In the genomic region with DNA sequence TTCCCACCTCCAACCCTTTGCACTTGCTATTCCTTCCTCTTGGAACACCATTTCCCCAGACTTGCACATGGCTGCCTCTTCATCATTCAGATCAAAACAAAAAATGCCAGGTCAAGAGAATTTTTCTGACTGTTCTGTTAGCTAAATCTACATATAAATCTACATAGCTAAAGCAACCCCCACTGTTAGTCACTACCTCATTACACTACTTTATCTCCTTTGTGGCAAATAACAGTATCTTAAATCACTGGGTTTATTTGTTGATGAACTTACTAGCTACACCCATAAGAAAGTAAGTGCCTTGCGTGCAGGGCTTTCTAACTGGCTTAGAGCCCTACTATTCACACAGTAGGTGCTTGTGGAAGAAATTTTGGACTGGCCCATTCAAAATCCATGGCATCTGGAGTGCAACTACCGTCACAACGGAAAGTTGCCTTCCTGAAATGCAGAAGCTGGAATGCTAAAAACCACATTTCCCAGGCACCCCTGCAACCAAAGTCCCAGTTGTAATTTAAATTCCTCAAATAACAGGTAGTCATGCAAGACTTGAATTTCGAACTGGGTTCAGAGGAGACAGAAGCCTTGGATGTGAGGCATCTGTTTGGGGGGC, we compare ENCODE assay signal across 23 cellular contexts.
DNase-seq lines count a peak whose midpoint lies in the region.
"Had no signal": no experiment of that assay in that cellular context is flagged by ENCODE, and none has a peak within 500 bp of the region (broad histone marks: within the 10 kb centered on the region; RNA-seq: fewer than 3 reads in every experiment).

No MANE protein-coding gene starts in this region.

- no peaks in the 10 kb centered on the region for H3K27me3 Mint-ChIP-seq in activated T-cell treated with anti-CD3 and anti-CD28 coated beads, Interleukin-2, amount 50 U/mL, for 24 hours
- H3K27me3 Mint-ChIP-seq in T-helper 2 cell treated with Interferon-gamma antibody and Interleukin-4, amounts not matched to agents 5 μg/mL and 100 μg/mL, for 36 hours (ENCODE audit: low read depth) = no peaks in the 10 kb centered on the region
- H3K27me3 Mint-ChIP-seq: activated naive CD4-positive, alpha-beta T cell treated with anti-CD3 and anti-CD28 coated beads, Interleukin-2, amount 50 U/mL, for 24 hours; IgD-negative memory B cell; memory B cell; progenitor cell of endocrine pancreas had no signal

- H3K4me1 Mint-ChIP-seq in activated T-cell treated with anti-CD3 and anti-CD28 coated beads, Interleukin-2, amount 50 U/mL, for 24 hours (ENCODE audit: low read depth) = peaks cover 33% of the 10 kb centered on the region
- peaks cover 25% of the 10 kb centered on the region for H3K4me1 Mint-ChIP-seq in T-helper 2 cell treated with Interferon-gamma antibody and Interleukin-4, amounts not matched to agents 5 μg/mL and 100 μg/mL, for 36 hours (ENCODE audit: low read depth)

- H3K36me3 Mint-ChIP-seq in activated T-cell treated with anti-CD3 and anti-CD28 coated beads, Interleukin-2, amount 50 U/mL, for 24 hours (ENCODE audit: low read depth) = no peaks in the 10 kb centered on the region
- peaks cover 4% of the 10 kb centered on the region for H3K36me3 Mint-ChIP-seq in T-helper 2 cell treated with Interferon-gamma antibody and Interleukin-4, amounts not matched to agents 5 μg/mL and 100 μg/mL, for 36 hours (ENCODE audit: low read depth)
- H3K36me3 Mint-ChIP-seq: activated naive CD4-positive, alpha-beta T cell treated with anti-CD3 and anti-CD28 coated beads, Interleukin-2, amount 50 U/mL, for 24 hours; IgD-negative memory B cell; memory B cell had no signal

- H3K27ac Mint-ChIP-seq in activated T-cell treated with anti-CD3 and anti-CD28 coated beads, Interleukin-2, amount 50 U/mL, for 24 hours = no peak overlapping the region
- no peak overlapping the region for H3K27ac Mint-ChIP-seq in T-helper 2 cell treated with Interferon-gamma antibody and Interleukin-4, amounts not matched to agents 5 μg/mL and 100 μg/mL, for 36 hours
- H3K27ac Mint-ChIP-seq: activated naive CD4-positive, alpha-beta T cell treated with anti-CD3 and anti-CD28 coated beads, Interleukin-2, amount 50 U/mL, for 24 hours; IgD-negative memory B cell; memory B cell; progenitor cell of endocrine pancreas had no signal

- peak; percentile 17 for DNase-seq in activated T-cell treated with anti-CD3 and anti-CD28 coated beads, Interleukin-2, amount 50 U/mL, for 24 hours
- no peak for DNase-seq in activated T-cell treated with anti-CD3 and anti-CD28 coated beads, Interleukin-2, amount 50 U/mL, for 1 hour
- peak; percentile 42 for DNase-seq in activated CD8-positive, alpha-beta memory T cell treated with anti-CD3 and anti-CD28 coated beads, Interleukin-2, amount 50 U/mL, for 48 hours
- peak; percentile 22 for DNase-seq in left kidney (ENCODE audit: low read depth, low spot score)
- no peak for DNase-seq in T-helper 2 cell treated with Interferon-gamma antibody and Interleukin-4, amounts not matched to agents 5 μg/mL and 100 μg/mL, for 36 hours (ENCODE audit: low spot score)
- no peak for DNase-seq in SKM-1 treated with dmso at 0.1 percent for 144 hours (lab: John Stamatoyannopoulos, UW; ENCODE audit: unreplicated experiment)
- DNase-seq in stimulated activated CD4-positive, alpha-beta T cell treated with anti-CD3 and anti-CD28 coated beads, Interleukin-4, amount 100 ng/mL, for 1 hour = no peak
- DNase-seq: BE2C; central memory CD4-positive, alpha-beta T cell; COR-L47; DMS53; dorsolateral prefrontal cortex; GDM1; hippocampal formation; NCI-H1105 treated with DMSO at 0.1 percent for 48 hours; NCI-H2081; NCI-H226; sigmoid colon; stomach had no signal

- no peaks in the 10 kb centered on the region for H3K9me3 Mint-ChIP-seq in activated T-cell treated with anti-CD3 and anti-CD28 coated beads, Interleukin-2, amount 50 U/mL, for 24 hours
- peaks cover 7% of the 10 kb centered on the region for H3K9me3 Mint-ChIP-seq in T-helper 2 cell treated with Interferon-gamma antibody and Interleukin-4, amounts not matched to agents 5 μg/mL and 100 μg/mL, for 36 hours

- no peak overlapping the region for H3K4me3 Mint-ChIP-seq in activated T-cell treated with anti-CD3 and anti-CD28 coated beads, Interleukin-2, amount 50 U/mL, for 24 hours
- no peak overlapping the region for H3K4me3 Mint-ChIP-seq in T-helper 2 cell treated with Interferon-gamma antibody and Interleukin-4, amounts not matched to agents 5 μg/mL and 100 μg/mL, for 36 hours
- H3K4me3 Mint-ChIP-seq: activated naive CD4-positive, alpha-beta T cell treated with anti-CD3 and anti-CD28 coated beads, Interleukin-2, amount 50 U/mL, for 24 hours; IgD-negative memory B cell; memory B cell had no signal

Comparison
In these comparisons a context has a peak if more than half of its experiments do, and no peak if none do; other contexts are left out.
1. DNase-seq: peak in activated T-cell treated with anti-CD3 and anti-CD28 coated beads, Interleukin-2, amount 50 U/mL, for 24 hours (single experiment), activated CD8-positive, alpha-beta memory T cell treated with anti-CD3 and anti-CD28 coated beads, Interleukin-2, amount 50 U/mL, for 48 hours (single experiment) and left kidney (single experiment); none in activated T-cell treated with anti-CD3 and anti-CD28 coated beads, Interleukin-2, amount 50 U/mL, for 1 hour (single experiment), T-helper 2 cell treated with Interferon-gamma antibody and Interleukin-4, amounts not matched to agents 5 μg/mL and 100 μg/mL, for 36 hours (single experiment), SKM-1 treated with dmso at 0.1 percent for 144 hours (single experiment) and stimulated activated CD4-positive, alpha-beta T cell treated with anti-CD3 and anti-CD28 coated beads, Interleukin-4, amount 100 ng/mL, for 1 hour (single experiment).